In genomic region chr19:40147338-40147692, GRCh38 we compare ENCODE assay signal across 2 cellular contexts.
TF ChIP-seq lines count a peak whose summit lies in the region.

No MANE protein-coding gene starts in this region.

TF ChIP-seq in HCT116, 20 proteins besides CTCF, POLR2A, EP300 and RAD21 (continued from another document):
- no peak for TF ChIP-seq ZBTB33 (IDR thresholded peaks at IDR 0.05; ENCODE audit: extremely low read depth, insufficient replicate concordance, low read length)
- TF ChIP-seq JUND (IDR thresholded peaks at IDR 0.05) = no peak
- no peak for TF ChIP-seq TCF7L2 (IDR thresholded peaks at IDR 0.05; ENCODE audit: borderline replicate concordance, extremely low read depth, insufficient read depth, insufficient read length)
- no peak for TF ChIP-seq ZFX (IDR thresholded peaks at IDR 0.05)
- no peak for TF ChIP-seq EZH2phosphoT487 (IDR thresholded peaks at IDR 0.05; ENCODE audit: borderline replicate concordance)
- no peak for TF ChIP-seq YY1 (IDR thresholded peaks at IDR 0.05; ENCODE audit: extremely low read depth, insufficient replicate concordance, low read depth, low read length)
- TF ChIP-seq REST (IDR thresholded peaks at IDR 0.05; ENCODE audit: low read depth) = no peak
- TF ChIP-seq ZNF274 (IDR thresholded peaks at IDR 0.05; ENCODE audit: low read depth, low read length) = no peak
- no peak for TF ChIP-seq CEBPB (IDR thresholded peaks at IDR 0.05; ENCODE audit: low read depth)
- no peak for TF ChIP-seq ATF3 (IDR thresholded peaks at IDR 0.05)
- TF ChIP-seq ELF1 (IDR thresholded peaks at IDR 0.05; ENCODE audit: borderline replicate concordance, low read depth) = no peak
- no peak for TF ChIP-seq SP1 (IDR thresholded peaks at IDR 0.05; ENCODE audit: low read depth)

TF ChIP-seq in WTC11, 78 proteins besides CTCF, POLR2A, EP300 and RAD21 (continued from another document):
- no peak for TF ChIP-seq STAT6 (CRISPR knock-in tag; conservative IDR thresholded peaks at IDR 0.05; ENCODE audit: low read depth)
